19 cellular contexts compared by ENCODE assay signal in genomic region chr11:113255741-113256140, GRCh38. TPM values are rescaled to one million over a fixed set of nuclear protein-coding genes. Genes with fewer than 3 reads are reported as not detected.
DNase-seq lines count a peak whose midpoint lies in the region; ATAC-seq and TF ChIP-seq lines count a peak whose summit lies in the region.
"Had no signal": no experiment of that assay in that cellular context is flagged by ENCODE, and none has a peak within 500 bp of the region (broad histone marks: within the 10 kb centered on the region; RNA-seq: fewer than 3 reads in every experiment).

No MANE protein-coding gene starts in this region.

- POLR2A ChIA-PET in MCF 10A (lab: Yijun Ruan, JAX) = no interaction called here

- BruUV-seq in MCF 10A (replicated peaks; lab: Mats Ljungman, UMichigan) = no TSS peak

- H3K9me3 ChIP-seq in cardiac muscle cell (ENCODE audit: low read depth) (no peaks in the 10 kb centered on the region), heart right ventricle (no peaks in the 10 kb centered on the region), SK-N-MC (ENCODE audit: low read depth, low read length) (no peaks in the 10 kb centered on the region), uterus (no peaks in the 10 kb centered on the region)
- H3K9me3 ChIP-seq: BLaER1, Caco-2 had no signal

- intact Hi-C loops in heart right ventricle (cut with DNase I) = no loop called here
- intact Hi-C loops in uterus (cut with DNase I; ENCODE audit: low total_unique reads) = no loop called here
- intact Hi-C loops in MCF 10A (cut with micrococcal nuclease) = no loop called here

- 86 to 89% methylated on average over 6 of the region's 6 CpGs for whole genome bisulfite sequencing in heart right ventricle, 2 donors

- no peak for TF ChIP-seq CTCF in cardiac muscle cell (IDR thresholded peaks at IDR 0.05; ENCODE audit: low read depth, low read length)
- TF ChIP-seq CTCF in heart right ventricle (IDR thresholded peaks at IDR 0.05) = no peak
- no peak for TF ChIP-seq CTCF in uterus (IDR thresholded peaks at IDR 0.05)
- no peak for TF ChIP-seq CTCF in MCF 10A (IDR thresholded peaks at IDR 0.05; ENCODE audit: unreplicated experiment)

- no peaks in the 10 kb centered on the region for H3K27me3 Mint-ChIP-seq in MCF 10A (ENCODE audit: insufficient read depth, unreplicated experiment)
- H3K27me3 Mint-ChIP-seq in activated naive CD8-positive, alpha-beta T cell treated with anti-CD3 and anti-CD28 coated beads, Interleukin-2, amount 50 U/mL, for 24 hours = peaks cover 4% of the 10 kb centered on the region

- CTCF ChIA-PET in MCF 10A (lab: Yijun Ruan, JAX) = interaction anchor here (0.6 to 0.8 kb wide), 3 partner anchors 32 to 954 kb away, joined by 3 read pairs; no protein-coding TSS in a partner anchor

- H3K27me3 ChIP-seq in cardiac muscle cell (no peaks in the 10 kb centered on the region), heart right ventricle (no peaks in the 10 kb centered on the region), uterus (no peaks in the 10 kb centered on the region)
- H3K27me3 ChIP-seq: BLaER1 had no signal

- H3K36me3 ChIP-seq in cardiac muscle cell = peaks cover 7% of the 10 kb centered on the region
- peaks cover 0 to 8% (median 0%) of the 10 kb centered on the region in 9 donors for H3K36me3 ChIP-seq in heart right ventricle
- H3K36me3 ChIP-seq in SK-N-MC (ENCODE audit: insufficient read depth, low read length) = no peaks in the 10 kb centered on the region
- no peaks in the 10 kb centered on the region for H3K36me3 ChIP-seq in uterus
- H3K36me3 ChIP-seq: BLaER1 had no signal

- TF ChIP-seq POLR2A in uterus (IDR thresholded peaks at IDR 0.05) = no peak

- H3K9ac ChIP-seq in SK-N-MC (ENCODE audit: insufficient read length) = no peak overlapping the region
- H3K9ac ChIP-seq: BLaER1 had no signal

- no peaks in the 10 kb centered on the region for H3K9me3 Mint-ChIP-seq in MCF 10A (ENCODE audit: unreplicated experiment)
- no peaks in the 10 kb centered on the region for H3K9me3 Mint-ChIP-seq in activated naive CD8-positive, alpha-beta T cell treated with anti-CD3 and anti-CD28 coated beads, Interleukin-2, amount 50 U/mL, for 24 hours
- H3K9me3 Mint-ChIP-seq: CD8-positive, alpha-beta T cell; GM23338; H9 had no signal

- H3K4me1 Mint-ChIP-seq in MCF 10A (ENCODE audit: insufficient read depth, unreplicated experiment) = peaks cover 14% of the 10 kb centered on the region
- H3K4me1 Mint-ChIP-seq in activated naive CD8-positive, alpha-beta T cell treated with anti-CD3 and anti-CD28 coated beads, Interleukin-2, amount 50 U/mL, for 24 hours = no peaks in the 10 kb centered on the region
- H3K4me1 Mint-ChIP-seq: B cell had no signal

- ATAC-seq in heart right ventricle = no peak
- ATAC-seq in activated naive CD8-positive, alpha-beta T cell treated with anti-CD3 and anti-CD28 coated beads, Interleukin-2, amount 50 U/mL, for 24 hours = no peak
- ATAC-seq: CD8-positive, alpha-beta T cell; GM12878; GM23338; HCT116 had no signal

- H3K27ac Mint-ChIP-seq in MCF 10A (ENCODE audit: low read depth, unreplicated experiment) = no peak overlapping the region
- H3K27ac Mint-ChIP-seq in activated naive CD8-positive, alpha-beta T cell treated with anti-CD3 and anti-CD28 coated beads, Interleukin-2, amount 50 U/mL, for 24 hours = no peak overlapping the region
- H3K27ac Mint-ChIP-seq: B cell; CD4-positive, CD25-positive, alpha-beta regulatory T cell; CD8-positive, alpha-beta T cell; GM23338; H9 had no signal

- H3K36me3 Mint-ChIP-seq in MCF 10A (ENCODE audit: insufficient read depth, unreplicated experiment) = no peaks in the 10 kb centered on the region
- H3K36me3 Mint-ChIP-seq in activated naive CD8-positive, alpha-beta T cell treated with anti-CD3 and anti-CD28 coated beads, Interleukin-2, amount 50 U/mL, for 24 hours (ENCODE audit: low read depth) = no peaks in the 10 kb centered on the region
- H3K36me3 Mint-ChIP-seq: CD4-positive, CD25-positive, alpha-beta regulatory T cell; CD8-positive, alpha-beta T cell had no signal

- peak overlapping the region; percentile 68 for H3K27ac ChIP-seq in cardiac muscle cell
- peak overlapping the region in 4 of 10 donors; percentile 23 to 75 (median 63) for H3K27ac ChIP-seq in heart right ventricle
- no peak overlapping the region for H3K27ac ChIP-seq in SK-N-MC
- H3K27ac ChIP-seq in uterus = peak overlapping the region; percentile 61 to 84
- H3K27ac ChIP-seq: 22Rv1, BLaER1, C4-2B had no signal

- DNase-seq in cardiac muscle cell (ENCODE audit: low read depth in 1 of 2, low spot score in 1 of 2) = no peak
- DNase-seq in heart right ventricle = no peak
- DNase-seq in SK-N-MC (ENCODE audit: low read depth, low spot score) = no peak
- no peak for DNase-seq in uterus
- no peak for DNase-seq in MCF 10A (ENCODE audit: unreplicated experiment)
- DNase-seq in activated naive CD8-positive, alpha-beta T cell treated with anti-CD3 and anti-CD28 coated beads, Interleukin-2, amount 50 U/mL, for 24 hours = no peak
- DNase-seq: Caco-2; CD4-positive, CD25-positive, alpha-beta regulatory T cell; CD8-positive, alpha-beta T cell; DMS 273 treated with DMSO at 0.1 percent for 48 hours; GDM1; H9 had no signal

- no peak overlapping the region for H3K4me3 Mint-ChIP-seq in MCF 10A (ENCODE audit: unreplicated experiment)
- H3K4me3 Mint-ChIP-seq in activated naive CD8-positive, alpha-beta T cell treated with anti-CD3 and anti-CD28 coated beads, Interleukin-2, amount 50 U/mL, for 24 hours = no peak overlapping the region
- H3K4me3 Mint-ChIP-seq: B cell; CD4-positive, CD25-positive, alpha-beta regulatory T cell; CD8-positive, alpha-beta T cell; GM23338; H9 had no signal

- H3K4me1 ChIP-seq in cardiac muscle cell (ENCODE audit: low read depth) (peaks cover 13% of the 10 kb centered on the region), heart right ventricle (peaks cover 0 to 42% (median 12%) of the 10 kb centered on the region in 9 donors), uterus (peaks cover 0 to 5% of the 10 kb centered on the region in 2 donors)
- H3K4me1 ChIP-seq: Caco-2 had no signal

- H3K4me3 ChIP-seq in cardiac muscle cell (no peak overlapping the region), heart right ventricle (no peak overlapping the region), SK-N-MC (peak overlapping the region; percentile 24; the same call in 1 of the 2 replicates), uterus (no peak overlapping the region)
- H3K4me3 ChIP-seq: BLaER1, GM12878, GM23338 had no signal

RNA-seq across cellular contexts. Expression of gene TTC12, which starts 58.6 kb away (rescaled TPM):
- total RNA-seq in cardiac muscle cell = 17.7 and 30.5 TPM in 2 replicates
- polyA plus RNA-seq in cardiac muscle cell = 14.9 and 19.4 TPM in 2 replicates
- 10 to 100 TPM in 3 of 10 donors, 1 to 10 TPM in 7; 3.5 to 18.0 (median 8.4) TPM for total RNA-seq in heart right ventricle
- 1 to 10 TPM; 3.3 to 4.7 TPM for polyA plus RNA-seq in heart right ventricle
- 10 to 100 TPM in 2 of 4 donors, 1 to 10 TPM in 2; 2.4 to 27.5 (median 17.1) TPM for total RNA-seq in uterus
- total RNA-seq in MCF 10A (2022) = 30.5 and 41.3 TPM in 2 replicates
